In genomic region chr1:59879556-59879955, GRCh38 we compare ENCODE assay signal across 9 cellular contexts. TPM values are rescaled to one million over a fixed set of nuclear protein-coding genes. Genes with fewer than 3 reads are reported as not detected.
A peak's percentile ranks its signal among the peaks of the same experiment; 100 is the strongest.
DNase-seq lines count a peak whose midpoint lies in the region; ATAC-seq and TF ChIP-seq lines count a peak whose summit lies in the region.
"Had no signal": no experiment of that assay in that cellular context is flagged by ENCODE, and none has a peak within 500 bp of the region (broad histone marks: within the 10 kb centered on the region; RNA-seq: fewer than 3 reads in every experiment).

No MANE protein-coding gene starts in this region.

- peaks cover 0 to 6% (median 4%) of the 10 kb centered on the region in 4 donors for H3K9me3 ChIP-seq in upper lobe of left lung

- DNase-seq in CD1c-positive myeloid dendritic cell (ENCODE audit: extremely low spot score) (peak; percentile 10), NCI-H1694 treated with DMSO at 0.1 percent for 48 hours (lab: John Stamatoyannopoulos, UW) (peak; percentile 68), epidermal melanocyte (ENCODE audit: insufficient read length, low spot score) (peak; percentile 45), upper lobe of left lung (peak in 1 of 2 donors; percentile 77), mesenteric fat pad (ENCODE audit: low spot score) (no peak)
- DNase-seq in activated CD4-positive, alpha-beta T cell treated with anti-CD3 and anti-CD28 coated beads, Interleukin-2, amount 10 ng/mL, durations not matched to agents 7 days and 5 days: peak; percentile 79
- DNase-seq in naive thymus-derived CD8-positive, alpha-beta T cell: peak; percentile 24 to 79 (median 55)

- peaks cover 8% of the 10 kb centered on the region for H3K9me3 Mint-ChIP-seq in activated CD4-positive, alpha-beta T cell treated with anti-CD3 and anti-CD28 coated beads, Interleukin-2, amount 10 ng/mL, durations not matched to agents 7 days and 5 days
- peaks cover 0 to 25% (median 15%) of the 10 kb centered on the region in 9 donors for H3K9me3 Mint-ChIP-seq in naive thymus-derived CD8-positive, alpha-beta T cell

- H3K4me1 ChIP-seq in upper lobe of left lung: peaks cover 0 to 6% (median 3%) of the 10 kb centered on the region in 4 donors

- POLR2A ChIA-PET in activated CD4-positive, alpha-beta T cell treated with anti-CD3 and anti-CD28 coated beads, Interleukin-2, amount 10 ng/mL, durations not matched to agents 7 days and 5 days (lab: Charles Lee): no interaction called here
- POLR2A ChIA-PET in naive thymus-derived CD8-positive, alpha-beta T cell (lab: Charles Lee): no interaction called here

- TF ChIP-seq POLR2A in upper lobe of left lung (IDR thresholded peaks at IDR 0.05): no peak

- H3K4me3 Mint-ChIP-seq in activated CD4-positive, alpha-beta T cell treated with anti-CD3 and anti-CD28 coated beads, Interleukin-2, amount 10 ng/mL, durations not matched to agents 7 days and 5 days: no peak overlapping the region
- no peak overlapping the region for H3K4me3 Mint-ChIP-seq in naive thymus-derived CD8-positive, alpha-beta T cell

- CTCF ChIA-PET in activated CD4-positive, alpha-beta T cell treated with anti-CD3 and anti-CD28 coated beads, Interleukin-2, amount 10 ng/mL, durations not matched to agents 7 days and 5 days (lab: Charles Lee): interaction anchor here (2.9 kb wide), 1 partner anchor 67 kb away, joined by 12 read pairs; no protein-coding TSS in a partner anchor

- 36 to 59% methylated on average over 5 of the region's 5 CpGs for WGBS in upper lobe of left lung, 2 donors

- H3K4me1 Mint-ChIP-seq in activated CD4-positive, alpha-beta T cell treated with anti-CD3 and anti-CD28 coated beads, Interleukin-2, amount 10 ng/mL, durations not matched to agents 7 days and 5 days: peaks cover 1% of the 10 kb centered on the region
- peaks cover 0 to 6% (median 3%) of the 10 kb centered on the region in 4 donors for H3K4me1 Mint-ChIP-seq in naive thymus-derived CD8-positive, alpha-beta T cell

- no peak overlapping the region for H3K27ac Mint-ChIP-seq in activated CD4-positive, alpha-beta T cell treated with anti-CD3 and anti-CD28 coated beads, Interleukin-2, amount 10 ng/mL, durations not matched to agents 7 days and 5 days
- H3K27ac Mint-ChIP-seq in naive thymus-derived CD8-positive, alpha-beta T cell: no peak overlapping the region

- peaks cover 5% of the 10 kb centered on the region for H3K36me3 Mint-ChIP-seq in activated CD4-positive, alpha-beta T cell treated with anti-CD3 and anti-CD28 coated beads, Interleukin-2, amount 10 ng/mL, durations not matched to agents 7 days and 5 days (ENCODE audit: low read depth)
- peaks cover 10 to 41% (median 15%) of the 10 kb centered on the region in 3 donors for H3K36me3 Mint-ChIP-seq in naive thymus-derived CD8-positive, alpha-beta T cell

- no peak overlapping the region for H3K4me3 ChIP-seq in upper lobe of left lung
- H3K4me3 ChIP-seq: skin epidermis had no signal

- ATAC-seq in GM19351 (IDR thresholded peaks at IDR 0.05; ENCODE audit: unreplicated experiment): peak; percentile 92
- peak; percentile 70 for ATAC-seq in naive thymus-derived CD8-positive, alpha-beta T cell
- peak; percentile 74 to 82 for ATAC-seq in upper lobe of left lung (ENCODE audit: low FRiP score in 2 of 2)

- H3K27me3 Mint-ChIP-seq in activated CD4-positive, alpha-beta T cell treated with anti-CD3 and anti-CD28 coated beads, Interleukin-2, amount 10 ng/mL, durations not matched to agents 7 days and 5 days: peaks cover 5% of the 10 kb centered on the region
- H3K27me3 Mint-ChIP-seq in naive thymus-derived CD8-positive, alpha-beta T cell: peaks cover 0 to 1% (median 0%) of the 10 kb centered on the region in 5 donors

- no peaks in the 10 kb centered on the region for H3K27me3 ChIP-seq in upper lobe of left lung

- no peaks in the 10 kb centered on the region for H3K36me3 ChIP-seq in upper lobe of left lung

- TF ChIP-seq EP300 in upper lobe of left lung (IDR thresholded peaks at IDR 0.05): no peak

- H3K27ac ChIP-seq in upper lobe of left lung: no peak overlapping the region
- H3K27ac ChIP-seq: skin epidermis had no signal

- TF ChIP-seq CTCF in upper lobe of left lung (IDR thresholded peaks at IDR 0.05): peak; percentile 13 to 66 (median 44)

RNA-seq across cellular contexts. Expression of gene CYP2J2, which starts 47.0 kb away (rescaled TPM):
- 1 to 10 TPM; 2.9 to 3.4 TPM for total RNA-seq in activated CD4-positive, alpha-beta T cell treated with anti-CD3 and anti-CD28 coated beads, Interleukin-2, amount 10 ng/mL, durations not matched to agents 7 days and 5 days
- total RNA-seq in naive thymus-derived CD8-positive, alpha-beta T cell: 1 to 10 TPM; 2.0 to 2.8 TPM
- polyA plus RNA-seq in naive thymus-derived CD8-positive, alpha-beta T cell: 1 to 10 TPM; 3.2 to 5.0 (median 3.6) TPM
- total RNA-seq in upper lobe of left lung (10 to 100 TPM in 1 of 6 donors, 1 to 10 TPM in 5; 1.4 to 13.1 (median 1.8) TPM), mesenteric fat pad (not detected)
